14 cellular contexts compared by ENCODE assay signal in genomic region chr7:36653011-36653670, GRCh38.
DNase-seq lines count a peak whose midpoint lies in the region; ATAC-seq and TF ChIP-seq lines count a peak whose summit lies in the region.
"Had no signal": no experiment of that assay in that cellular context is flagged by ENCODE, and none has a peak within 500 bp of the region (broad histone marks: within the 10 kb centered on the region; RNA-seq: fewer than 3 reads in every experiment).

No MANE protein-coding gene starts in this region.

- WGBS in hepatocyte (ENCODE audit: low lambda C conversion rate, missing lambda C conversion rate): 61% methylated on average over 3 of the region's 3 CpGs

- H3K79me2 ChIP-seq in hepatocyte (no peaks in the 10 kb centered on the region), MM.1S (ENCODE audit: low read length) (no peaks in the 10 kb centered on the region)

- H3K27ac Mint-ChIP-seq in stimulated activated effector memory CD8-positive, alpha-beta T cell treated with anti-CD3 and anti-CD28 coated beads, Interleukin-12 subunit alpha, Interleukin-12 subunit beta, amount 100 ng/mL, for 72 hours: peak overlapping the region; percentile 35
- H3K27ac Mint-ChIP-seq: activated CD8-positive, alpha-beta T cell treated with anti-CD3 and anti-CD28 coated beads for 36 hours; activated naive CD8-positive, alpha-beta T cell treated with anti-CD3 and anti-CD28 coated beads, Interleukin-2, amount 10 ng/mL, durations not matched to agents 7 days and 5 days; T-helper 2 cell treated with Interferon-gamma antibody and Interleukin-4, amounts not matched to agents 5 μg/mL and 100 μg/mL, for 36 hours had no signal

- H3K4me3 ChIP-seq in hepatocyte (no peak overlapping the region), MM.1S (ENCODE audit: low read length) (no peak overlapping the region)

- H3K4me1 Mint-ChIP-seq in stimulated activated effector memory CD8-positive, alpha-beta T cell treated with anti-CD3 and anti-CD28 coated beads, Interleukin-12 subunit alpha, Interleukin-12 subunit beta, amount 100 ng/mL, for 72 hours: peaks cover 71% of the 10 kb centered on the region

- H3K27ac ChIP-seq in hepatocyte: peak overlapping the region; percentile 35
- H3K27ac ChIP-seq in MM.1S (ENCODE audit: low read length): no peak overlapping the region

- H3K9me3 ChIP-seq in hepatocyte (ENCODE audit: low read depth): no peaks in the 10 kb centered on the region
- H3K9me3 ChIP-seq in MM.1S (replicated peaks; ENCODE audit: insufficient read depth, low read length): no peaks in the 10 kb centered on the region

- H3K4me1 ChIP-seq in hepatocyte (ENCODE audit: insufficient read depth) (peaks cover 6% of the 10 kb centered on the region), MM.1S (ENCODE audit: low read length) (no peaks in the 10 kb centered on the region)

- H3F3A ChIP-seq in MM.1S (ENCODE audit: insufficient read depth, low read length): no peaks in the 10 kb centered on the region

- no peaks in the 10 kb centered on the region for H3K27me3 ChIP-seq in hepatocyte
- no peaks in the 10 kb centered on the region for H3K27me3 ChIP-seq in MM.1S (replicated peaks; ENCODE audit: insufficient read depth, low read length)

- no peak overlapping the region for H3K4me3 Mint-ChIP-seq in stimulated activated effector memory CD8-positive, alpha-beta T cell treated with anti-CD3 and anti-CD28 coated beads, Interleukin-12 subunit alpha, Interleukin-12 subunit beta, amount 100 ng/mL, for 72 hours
- H3K4me3 Mint-ChIP-seq: activated CD8-positive, alpha-beta T cell treated with anti-CD3 and anti-CD28 coated beads for 36 hours; activated naive CD8-positive, alpha-beta T cell treated with anti-CD3 and anti-CD28 coated beads, Interleukin-2, amount 10 ng/mL, durations not matched to agents 7 days and 5 days; T-helper 2 cell treated with Interferon-gamma antibody and Interleukin-4, amounts not matched to agents 5 μg/mL and 100 μg/mL, for 36 hours had no signal

- H4K20me1 ChIP-seq in hepatocyte (ENCODE audit: insufficient read depth, poor library complexity, severe bottlenecking): no peaks in the 10 kb centered on the region
- H4K20me1 ChIP-seq in MM.1S (ENCODE audit: insufficient read depth, low read length): no peaks in the 10 kb centered on the region

- no peak overlapping the region for H2AFZ ChIP-seq in hepatocyte
- no peak overlapping the region for H2AFZ ChIP-seq in MM.1S (ENCODE audit: low read length)

- TF ChIP-seq CTCF in hepatocyte (IDR thresholded peaks at IDR 0.05; ENCODE audit: poor library complexity) (no peak), MM.1S (IDR thresholded peaks at IDR 0.05; ENCODE audit: low read length) (no peak)

- no peak overlapping the region for H3K9ac ChIP-seq in MM.1S (ENCODE audit: low read length)

- H3K36me3 ChIP-seq in hepatocyte (replicated peaks; ENCODE audit: insufficient read depth, low read depth) (no peaks in the 10 kb centered on the region), MM.1S (replicated peaks; ENCODE audit: insufficient read depth, low read length) (no peaks in the 10 kb centered on the region)

- no peak for ATAC-seq in stimulated activated effector memory CD8-positive, alpha-beta T cell treated with anti-CD3 and anti-CD28 coated beads, Interleukin-12 subunit alpha, Interleukin-12 subunit beta, amount 100 ng/mL, for 72 hours
- ATAC-seq: activated CD8-positive, alpha-beta T cell treated with anti-CD3 and anti-CD28 coated beads for 36 hours had no signal

- peaks cover 68% of the 10 kb centered on the region for H3K36me3 Mint-ChIP-seq in stimulated activated effector memory CD8-positive, alpha-beta T cell treated with anti-CD3 and anti-CD28 coated beads, Interleukin-12 subunit alpha, Interleukin-12 subunit beta, amount 100 ng/mL, for 72 hours

- DNase-seq in NCI-H2171 treated with DMSO at 0.1 percent for 48 hours (lab: John Stamatoyannopoulos, UW) (peak; percentile 31), NCI-H2171 (lab: John Stamatoyannopoulos, UW) (no peak), amniotic epithelial cell (ENCODE audit: low read depth) (peak; percentile 75), hepatocyte (ENCODE audit: low spot score) (no peak), AG08395 (ENCODE audit: low spot score) (no peak), MM.1S (no peak)
- no peak for DNase-seq in stimulated activated effector memory CD8-positive, alpha-beta T cell treated with anti-CD3 and anti-CD28 coated beads, Interleukin-12 subunit alpha, Interleukin-12 subunit beta, amount 100 ng/mL, for 72 hours (ENCODE audit: low spot score in 2 of 2)
- no peak for DNase-seq in stimulated activated CD4-positive, alpha-beta T cell treated with anti-CD3 and anti-CD28 coated beads, Interleukin-4, amount 100 ng/mL, for 4 hours
- DNase-seq: ACHN; activated CD8-positive, alpha-beta T cell treated with anti-CD3 and anti-CD28 coated beads for 36 hours; activated naive CD8-positive, alpha-beta T cell treated with anti-CD3 and anti-CD28 coated beads, Interleukin-2, amount 10 ng/mL, durations not matched to agents 7 days and 5 days; DMS79; stimulated activated CD4-positive, alpha-beta T cell treated with anti-CD3 and anti-CD28 coated beads, Interleukin-2, amount 100 ng/mL, for 48 hours had no signal

- H3K4me2 ChIP-seq in hepatocyte (peak overlapping the region; percentile 6), MM.1S (ENCODE audit: low read depth, low read length) (no peak overlapping the region)

- H3K9me3 Mint-ChIP-seq in stimulated activated effector memory CD8-positive, alpha-beta T cell treated with anti-CD3 and anti-CD28 coated beads, Interleukin-12 subunit alpha, Interleukin-12 subunit beta, amount 100 ng/mL, for 72 hours: no peaks in the 10 kb centered on the region
- H3K9me3 Mint-ChIP-seq: activated CD8-positive, alpha-beta T cell treated with anti-CD3 and anti-CD28 coated beads for 36 hours; T-helper 2 cell treated with Interferon-gamma antibody and Interleukin-4, amounts not matched to agents 5 μg/mL and 100 μg/mL, for 36 hours had no signal

- H3K9me2 ChIP-seq in hepatocyte (replicated peaks; ENCODE audit: insufficient read depth) (no peaks in the 10 kb centered on the region), MM.1S (replicated peaks; ENCODE audit: insufficient read depth, low read length) (no peaks in the 10 kb centered on the region)

Comparison
In these comparisons a context has a peak if more than half of its experiments do, and no peak if none do; other contexts are left out.
1. DNase-seq: peak in NCI-H2171 treated with DMSO at 0.1 percent for 48 hours (single experiment) and amniotic epithelial cell (single experiment); none in NCI-H2171 (single experiment), hepatocyte (single experiment), stimulated activated effector memory CD8-positive, alpha-beta T cell treated with anti-CD3 and anti-CD28 coated beads, Interleukin-12 subunit alpha, Interleukin-12 subunit beta, amount 100 ng/mL, for 72 hours (0 of 2), AG08395 (single experiment), stimulated activated CD4-positive, alpha-beta T cell treated with anti-CD3 and anti-CD28 coated beads, Interleukin-4, amount 100 ng/mL, for 4 hours (0 of 2) and MM.1S (single experiment).